ENCODE assay signal across 8 cellular contexts in genomic region chr16:55035037-55035436, GRCh38.
DNase-seq lines count a peak whose midpoint lies in the region; ATAC-seq, FAIRE-seq and TF ChIP-seq lines count a peak whose summit lies in the region.

No MANE protein-coding gene starts in this region.

- TF ChIP-seq CTCF in choroid plexus epithelial cell (conservative IDR thresholded peaks at IDR 0.05; ENCODE audit: low read depth, low read length) (peak; percentile 17), psoas muscle (IDR thresholded peaks at IDR 0.05) (peak; percentile 38), gastroesophageal sphincter (IDR thresholded peaks at IDR 0.05) (peak in 1 of 4 experiments; percentile 12)

- no peaks in the 10 kb centered on the region for H3K27me3 ChIP-seq in psoas muscle (ENCODE audit: insufficient read depth in 3 of 3, low read length in 2 of 3)
- peaks cover 28% of the 10 kb centered on the region for H3K27me3 ChIP-seq in gastroesophageal sphincter

- FAIRE-seq in HTR-8/SVneo (lab: Jason Lieb, UNC), result no peak

- no peaks in the 10 kb centered on the region for H3K4me1 ChIP-seq in psoas muscle
- no peaks in the 10 kb centered on the region for H3K4me1 ChIP-seq in gastroesophageal sphincter

- ATAC-seq in psoas muscle, result peak in 2 of 4 donors; percentile 35 to 71
- ATAC-seq in HG03571 (IDR thresholded peaks at IDR 0.05; ENCODE audit: unreplicated experiment), result no peak
- ATAC-seq in gastroesophageal sphincter, result no peak

- H3K27ac ChIP-seq in psoas muscle (no peak overlapping the region), gastroesophageal sphincter (no peak overlapping the region)

- H3K9me3 ChIP-seq in psoas muscle (no peaks in the 10 kb centered on the region), gastroesophageal sphincter (peaks cover 0 to 7% (median 0%) of the 10 kb centered on the region in 3 donors)

- no peak for TF ChIP-seq EP300 in gastroesophageal sphincter (IDR thresholded peaks at IDR 0.05)

- no peaks in the 10 kb centered on the region for H3K36me3 ChIP-seq in psoas muscle (ENCODE audit: insufficient read depth in 1 of 2, low read depth in 1 of 2)
- H3K36me3 ChIP-seq in gastroesophageal sphincter, result no peaks in the 10 kb centered on the region

- intact Hi-C loops in psoas muscle (cut with DNase I), result loop anchor here in 1 of 2 donors (10.0 kb wide), 1 partner anchor 340 kb away; no protein-coding TSS in a partner anchor

- H3K4me3 ChIP-seq in choroid plexus epithelial cell (ENCODE audit: low read depth, low read length) (no peak overlapping the region), psoas muscle (no peak overlapping the region), gastroesophageal sphincter (no peak overlapping the region)

- 47 to 62% (median 51%) methylated on average over 7 of the region's 7 CpGs for WGBS in psoas muscle, 3 donors
- WGBS in gastroesophageal sphincter (ENCODE audit: low coverage in 1 of 2), 2 donors, result 38 to 100% methylated on average over 1 to 7 of the region's 7 CpGs

- peak; percentile 78 for DNase-seq in activated CD8-positive, alpha-beta memory T cell treated with anti-CD3 and anti-CD28 coated beads, Interleukin-2, amount 50 U/mL, for 48 hours
- DNase-seq in activated CD8-positive, alpha-beta memory T cell treated with anti-CD3 and anti-CD28 coated beads for 24 hours, result no peak
- peak; percentile 46 for DNase-seq in NCI-H1105 (lab: John Stamatoyannopoulos, UW)
- DNase-seq in choroid plexus epithelial cell (ENCODE audit: low read depth), result no peak
- DNase-seq in psoas muscle, result no peak
- no peak for DNase-seq in HTR-8/SVneo (ENCODE audit: insufficient read length, low spot score)

- no peak for TF ChIP-seq POLR2A in gastroesophageal sphincter (IDR thresholded peaks at IDR 0.05)

Comparison
In these comparisons a context has a peak if more than half of its experiments do, and no peak if none do; other contexts are left out.
1. DNase-seq: peak in activated CD8-positive, alpha-beta memory T cell treated with anti-CD3 and anti-CD28 coated beads, Interleukin-2, amount 50 U/mL, for 48 hours (single experiment) and NCI-H1105 (single experiment); none in activated CD8-positive, alpha-beta memory T cell treated with anti-CD3 and anti-CD28 coated beads for 24 hours (single experiment), choroid plexus epithelial cell (single experiment), psoas muscle (0 of 2) and HTR-8/SVneo (single experiment).